1 cellular context compared by ENCODE assay signal in the genomic region with DNA sequence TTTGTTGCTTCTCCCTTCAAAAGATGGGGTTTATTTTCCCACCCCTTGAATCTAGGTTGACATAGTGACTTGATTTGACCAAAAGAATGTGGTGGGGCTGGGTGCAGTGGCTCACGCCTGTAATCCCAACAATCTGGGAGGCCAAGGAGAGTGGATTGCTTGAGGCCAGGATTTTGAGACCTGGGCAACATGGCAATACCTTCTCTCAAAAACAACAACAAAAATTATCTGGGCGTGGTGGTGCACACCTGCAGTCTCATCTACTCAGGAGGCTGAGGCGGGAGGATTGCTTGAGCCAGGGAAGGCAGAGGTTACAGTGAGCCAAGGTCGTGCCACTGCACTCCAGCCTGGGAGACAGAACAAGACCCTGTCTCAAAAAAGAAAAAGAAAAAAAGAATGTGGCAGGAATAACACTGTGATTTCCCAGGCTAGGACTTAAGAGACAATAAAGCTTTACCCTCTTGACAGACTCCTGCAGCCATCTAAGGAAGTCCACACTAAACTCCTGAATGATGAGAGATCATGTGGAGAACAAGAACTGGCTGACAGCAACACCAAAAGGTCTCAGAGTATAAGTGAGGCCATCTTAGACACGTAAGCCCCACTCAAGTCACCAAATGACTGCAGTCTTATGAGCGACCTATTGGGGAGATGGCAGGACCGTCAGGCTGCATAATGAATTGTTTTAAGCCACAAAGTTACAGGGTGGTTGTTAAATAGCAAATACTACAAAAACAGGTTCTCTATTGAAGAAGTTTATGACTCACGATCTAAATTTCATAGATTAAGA.
TF ChIP-seq lines count a peak whose summit lies in the region.

No MANE protein-coding gene starts in this region.

TF ChIP-seq in H1, 55 proteins besides CTCF, POLR2A, EP300 and RAD21:
- TF ChIP-seq EZH2 (IDR thresholded peaks at IDR 0.05; ENCODE audit: low read depth, low read length, severe bottlenecking) (no peak), YY1 (IDR thresholded peaks at IDR 0.05; ENCODE audit: low read depth, low read length) (0 out of 2 replicates have a peak, but pooled peaks have one; percentile 13)
